ENCODE assay signal across 1 cellular context in genomic region chr11:102476812-102477211, GRCh38.
TF ChIP-seq lines count a peak whose summit lies in the region.

No MANE protein-coding gene starts in this region.

TF ChIP-seq in GM12878, 131 proteins besides CTCF, POLR2A, EP300 and RAD21:
- no peak for TF ChIP-seq MEF2A (IDR thresholded peaks at IDR 0.05; ENCODE audit: insufficient read depth, low read depth, low read length)
- TF ChIP-seq, protein P1, sequence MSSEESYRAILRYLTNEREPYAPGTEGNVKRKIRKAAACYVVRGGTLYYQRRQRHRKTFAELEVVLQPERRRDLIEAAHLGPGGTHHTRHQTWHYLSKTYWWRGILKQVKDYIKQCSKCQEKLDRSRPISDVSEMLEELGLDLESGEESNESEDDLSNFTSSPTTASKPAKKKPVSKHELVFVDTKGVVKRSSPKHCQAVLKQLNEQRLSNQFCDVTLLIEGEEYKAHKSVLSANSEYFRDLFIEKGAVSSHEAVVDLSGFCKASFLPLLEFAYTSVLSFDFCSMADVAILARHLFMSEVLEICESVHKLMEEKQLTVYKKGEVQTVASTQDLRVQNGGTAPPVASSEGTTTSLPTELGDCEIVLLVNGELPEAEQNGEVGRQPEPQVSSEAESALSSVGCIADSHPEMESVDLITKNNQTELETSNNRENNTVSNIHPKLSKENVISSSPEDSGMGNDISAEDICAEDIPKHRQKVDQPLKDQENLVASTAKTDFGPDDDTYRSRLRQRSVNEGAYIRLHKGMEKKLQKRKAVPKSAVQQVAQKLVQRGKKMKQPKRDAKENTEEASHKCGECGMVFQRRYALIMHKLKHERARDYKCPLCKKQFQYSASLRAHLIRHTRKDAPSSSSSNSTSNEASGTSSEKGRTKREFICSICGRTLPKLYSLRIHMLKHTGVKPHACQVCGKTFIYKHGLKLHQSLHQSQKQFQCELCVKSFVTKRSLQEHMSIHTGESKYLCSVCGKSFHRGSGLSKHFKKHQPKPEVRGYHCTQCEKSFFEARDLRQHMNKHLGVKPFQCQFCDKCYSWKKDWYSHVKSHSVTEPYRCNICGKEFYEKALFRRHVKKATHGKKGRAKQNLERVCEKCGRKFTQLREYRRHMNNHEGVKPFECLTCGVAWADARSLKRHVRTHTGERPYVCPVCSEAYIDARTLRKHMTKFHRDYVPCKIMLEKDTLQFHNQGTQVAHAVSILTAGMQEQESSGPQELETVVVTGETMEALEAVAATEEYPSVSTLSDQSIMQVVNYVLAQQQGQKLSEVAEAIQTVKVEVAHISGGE (CRISPR knock-in tag; IDR thresholded peaks at IDR 0.05): no peak
- no peak for TF ChIP-seq DPF2 (IDR thresholded peaks at IDR 0.05)
- TF ChIP-seq ELK1 (IDR thresholded peaks at IDR 0.05; ENCODE audit: low read depth, low read length): no peak
- no peak for TF ChIP-seq NBN (IDR thresholded peaks at IDR 0.05)
- no peak for TF ChIP-seq CHD4 (IDR thresholded peaks at IDR 0.05)
- no peak for TF ChIP-seq ZNF384 (IDR thresholded peaks at IDR 0.05; ENCODE audit: borderline replicate concordance, low read depth, low read length)
